In the genomic region with DNA sequence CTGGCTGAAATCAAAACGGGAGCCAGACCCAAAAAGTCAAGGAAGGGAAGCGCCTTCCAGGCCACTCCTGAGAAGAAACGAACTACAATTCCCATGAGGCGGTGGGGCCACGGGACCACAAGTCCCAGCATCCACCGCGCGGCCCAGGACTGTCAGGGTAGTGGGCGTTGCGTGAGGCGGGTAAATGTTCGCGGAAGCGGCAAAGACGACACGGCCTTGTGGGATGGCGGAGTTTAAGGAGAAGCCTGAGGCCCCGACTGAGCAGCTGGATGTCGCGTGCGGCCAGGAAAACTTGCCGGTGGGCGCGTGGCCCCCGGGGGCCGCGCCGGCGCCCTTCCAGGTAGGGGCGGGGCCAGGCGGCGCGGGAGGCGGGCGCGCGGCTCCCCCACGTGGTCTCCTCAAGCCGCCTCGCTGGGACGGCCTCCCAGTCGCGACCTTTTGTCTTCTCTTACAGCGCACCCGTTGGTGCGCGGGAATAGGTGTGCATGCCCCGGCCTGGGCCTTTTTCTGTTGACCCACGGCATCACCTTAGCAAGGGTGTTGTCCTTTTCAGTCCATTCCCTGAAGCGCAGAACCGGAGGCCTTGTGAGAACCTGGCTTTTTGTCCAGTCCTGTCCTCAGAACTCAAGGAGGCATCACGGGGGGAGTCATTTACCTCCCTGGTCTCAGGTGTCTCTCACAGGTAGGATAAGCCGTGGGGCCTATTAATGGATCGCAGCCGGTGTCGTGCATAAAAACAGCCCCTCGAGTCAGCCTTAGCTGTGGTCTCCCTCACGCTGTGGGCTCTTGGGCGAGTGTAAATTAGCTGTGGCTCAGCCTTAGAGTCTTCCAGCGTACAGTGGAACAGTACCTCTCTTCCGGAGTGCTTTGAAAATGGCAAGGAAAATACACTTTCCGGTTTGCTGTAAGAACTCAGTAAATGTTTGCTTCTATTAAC, we compare ENCODE assay signal across 8 cellular contexts. TPM values are rescaled to one million over a fixed set of nuclear protein-coding genes. Genes with fewer than 3 reads are reported as not detected.
DNase-seq lines count a peak whose midpoint lies in the region; ATAC-seq, FAIRE-seq and TF ChIP-seq lines count a peak whose summit lies in the region.

A gene (plus strand): TSS at position 183 of the 937 bp plus-strand sequence. CDS start 2 bp downstream, at position 185.

- H3K9me3 ChIP-seq in keratinocyte (ENCODE audit: control insufficient read depth, low read depth, low read length) = no peaks in the 10 kb centered on the region

- H3K9me1 ChIP-seq in keratinocyte (ENCODE audit: control insufficient read depth, extremely low read depth, insufficient read depth, low read length) = no peaks in the 10 kb centered on the region

- H3K9me3 Mint-ChIP-seq in central memory CD8-positive, alpha-beta T cell = no peaks in the 10 kb centered on the region

- H4K20me1 ChIP-seq in keratinocyte (ENCODE audit: control insufficient read depth, extremely low read depth, insufficient read depth, low read length) = no peaks in the 10 kb centered on the region

- H3K4me3 Mint-ChIP-seq in central memory CD8-positive, alpha-beta T cell = peak within 1 kb of the TSS; percentile 90

- H3K4me1 ChIP-seq in keratinocyte (ENCODE audit: control insufficient read depth, extremely low read depth, insufficient read depth, low read length) = peaks cover 23% of the 10 kb centered on the region

- no peak for TF ChIP-seq CTCF in keratinocyte (optimal IDR thresholded peaks at IDR 0.05 in 1 of 3, IDR thresholded peaks at IDR 0.05 in 1 of 3, conservative IDR thresholded peaks at IDR 0.05 in 1 of 3; ENCODE audit: extremely low read depth in 1 of 3, insufficient read depth in 2 of 3, low read length in 3 of 3)

- peak within 1 kb of the TSS; percentile 97 for H2AFZ ChIP-seq in keratinocyte (ENCODE audit: control insufficient read depth, low read length)

- H3K9ac ChIP-seq in keratinocyte (ENCODE audit: control insufficient read depth, extremely low read depth, insufficient read depth, low read length) = peak within 1 kb of the TSS; percentile 91

- peak within 1 kb of the TSS; percentile 88 for H3K27ac Mint-ChIP-seq in central memory CD8-positive, alpha-beta T cell (ENCODE audit: low read depth)

- dilution Hi-C loops in keratinocyte (cut with MboI; ENCODE audit: extremely low pct_ligation_motif_present, low sequenced_read_pairs) = no loop called here

- H3K4me2 ChIP-seq in keratinocyte (ENCODE audit: control insufficient read depth, extremely low read depth, insufficient read depth, low read depth, low read length) = peak within 1 kb of the TSS; percentile 95

- DNase-seq in AG08395 (ENCODE audit: low spot score) = peak; percentile 94
- DNase-seq in NCI-H2227 treated with DMSO at 0.1 percent for 48 hours (lab: John Stamatoyannopoulos, UW) = peak; percentile 74
- peak; percentile 63 to 68 for DNase-seq in central memory CD8-positive, alpha-beta T cell (ENCODE audit: low spot score in 2 of 2)
- DNase-seq in keratinocyte (ENCODE audit: low read depth, low spot score) = peak; percentile 41
- peak; percentile 67 to 73 for DNase-seq in stimulated activated CD4-positive, alpha-beta T cell treated with anti-CD3 and anti-CD28 coated beads, Interleukin-15, amount 100 ng/mL, for 1 hour (ENCODE audit: low read depth in 1 of 2, low spot score in 1 of 2)

- no peaks in the 10 kb centered on the region for H3K27me3 ChIP-seq in keratinocyte (ENCODE audit: control insufficient read depth, extremely low read depth, insufficient read depth, low read length)

- H3K27me3 Mint-ChIP-seq in central memory CD8-positive, alpha-beta T cell = no peaks in the 10 kb centered on the region

- H3K36me3 Mint-ChIP-seq in central memory CD8-positive, alpha-beta T cell (ENCODE audit: insufficient read depth) = peaks cover 6% of the 10 kb centered on the region

- peak; percentile 99 for ATAC-seq in GM18907 (IDR thresholded peaks at IDR 0.05; ENCODE audit: unreplicated experiment)
- peak; percentile 99 for ATAC-seq in HG03139 (IDR thresholded peaks at IDR 0.05; ENCODE audit: unreplicated experiment)
- peak; percentile 94 to 95 for ATAC-seq in activated CD4-positive, CD25-positive, alpha-beta regulatory T cell treated with anti-CD3 and anti-CD28 coated beads, Interleukin-2, amount 50 U/mL, for 24 hours
- ATAC-seq in central memory CD8-positive, alpha-beta T cell (replicated peaks; ENCODE audit: extremely low read depth, poor library complexity, severe bottlenecking) = peak; percentile 95

- H3K4me1 Mint-ChIP-seq in central memory CD8-positive, alpha-beta T cell = peaks cover 8% of the 10 kb centered on the region

- H3K27ac ChIP-seq in keratinocyte (ENCODE audit: control insufficient read depth, insufficient read depth, low read length) = peak within 1 kb of the TSS; percentile 82

- peaks cover 0 to under 1% of the 10 kb centered on the region in 2 experiments for H3K36me3 ChIP-seq in keratinocyte (ENCODE audit: control insufficient read depth in 2 of 2, extremely low read depth in 1 of 2, insufficient read depth in 2 of 2, low read length in 2 of 2)

- peak within 1 kb of the TSS; percentile 59 to 97 (median 95) for H3K4me3 ChIP-seq in keratinocyte (ENCODE audit: control insufficient read depth in 2 of 3, extremely low read depth in 1 of 3, insufficient read depth in 2 of 3, low read depth in 1 of 3, low read length in 3 of 3)

- peaks cover 5% of the 10 kb centered on the region for H3K79me2 ChIP-seq in keratinocyte (ENCODE audit: control insufficient read depth, insufficient read depth, low read length)

- FAIRE-seq in keratinocyte (lab: Jason Lieb, UNC) = peak; percentile 51

RNA-seq across cellular contexts. Expression of the gene that starts here (rescaled TPM):
- polyA plus RNA-seq in keratinocyte = 11.7 to 12.7 TPM (median 11.8 TPM) in 3 replicates
- 4.7 TPM for polyA plus RNA-seq in keratinocyte (2011; ENCODE audit: low read depth)
- 6.9 and 10.9 TPM in 2 replicates for polyA plus RNA-seq in keratinocyte (2011; cell fraction: cytosol; rRNA removed)
- polyA plus RNA-seq in keratinocyte (2011; cell fraction: nucleus; rRNA removed) = 13.1 and 13.7 TPM in 2 replicates
- polyA plus RNA-seq in keratinocyte (2012; ENCODE audit: low replicate concordance) = 7.1 and 9.2 TPM in 2 replicates
- 5.8 to 12.1 TPM (median 5.9 TPM) in 3 replicates for polyA minus RNA-seq in keratinocyte
- 4.8 TPM for polyA minus RNA-seq in keratinocyte (2011; cell fraction: cytosol; rRNA and poly(A)+ RNA removed)
- polyA minus RNA-seq in keratinocyte (2011; cell fraction: nucleus; rRNA and poly(A)+ RNA removed) = 3.3 and 6.9 TPM in 2 replicates

Comparison
In these comparisons a context has a peak if more than half of its experiments do, and no peak if none do; other contexts are left out.
1. Peak in every context shown above with its lines: DNase-seq, ATAC-seq, H3K4me3 ChIP-seq and H3K27ac ChIP-seq.
2. DNase-seq: peak in every context shown above with its lines; median percentile 94 in AG08395; 74 in NCI-H2227 treated with DMSO at 0.1 percent for 48 hours; 70 in stimulated activated CD4-positive, alpha-beta T cell treated with anti-CD3 and anti-CD28 coated beads, Interleukin-15, amount 100 ng/mL, for 1 hour; 66 in central memory CD8-positive, alpha-beta T cell; 41 in keratinocyte.